In the genomic region with DNA sequence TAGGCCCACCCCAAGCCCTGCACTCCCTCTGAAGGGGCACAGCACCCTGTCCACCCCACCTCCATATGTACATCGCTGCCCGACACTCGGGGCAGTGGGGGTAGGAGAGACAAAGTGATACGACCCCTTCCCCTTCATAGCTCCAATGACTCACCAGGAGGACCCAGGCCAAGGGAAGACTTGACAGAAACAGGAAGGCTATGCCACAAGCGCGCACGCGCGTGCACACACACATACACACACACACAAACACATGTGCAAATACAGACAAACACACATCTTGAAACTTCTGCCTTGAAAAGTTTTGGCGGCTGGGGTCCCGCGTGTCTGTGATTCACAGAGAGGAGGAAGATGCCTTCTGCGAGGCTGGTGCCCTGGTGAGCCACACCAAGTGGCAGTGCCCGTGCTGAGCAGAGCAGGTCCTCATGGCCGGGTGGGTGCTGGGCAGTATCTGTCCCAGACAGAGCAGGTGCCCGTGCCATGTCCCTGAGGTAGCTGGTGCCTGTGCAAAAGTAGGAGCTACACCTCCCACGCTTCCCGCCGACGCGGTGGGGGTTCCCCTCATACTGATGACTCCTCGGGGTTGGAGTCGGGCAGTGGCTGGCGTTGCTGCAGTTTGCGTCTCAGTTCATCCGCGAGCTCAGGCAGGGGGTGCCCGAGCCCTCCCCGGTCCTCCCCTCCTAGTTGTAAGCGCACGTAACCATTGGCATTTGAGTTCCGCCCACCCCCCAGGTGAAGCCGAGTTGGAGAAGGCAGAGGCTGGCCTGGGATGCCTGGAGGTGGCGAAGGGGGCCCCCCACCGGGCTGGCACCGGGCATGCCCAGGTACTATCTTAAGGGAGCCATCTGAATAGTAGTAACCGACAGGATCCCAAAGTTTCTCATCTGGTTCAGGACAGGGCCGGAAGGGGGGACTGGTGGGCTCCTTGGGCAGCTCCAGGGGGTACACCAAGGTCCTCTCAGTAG, we compare ENCODE assay signal across 10 cellular contexts. TPM values are rescaled to one million over a fixed set of nuclear protein-coding genes. Genes with fewer than 3 reads are reported as not detected.
DNase-seq lines count a peak whose midpoint lies in the region; ATAC-seq and TF ChIP-seq lines count a peak whose summit lies in the region.
"Had no signal": no experiment of that assay in that cellular context is flagged by ENCODE, and none has a peak within 500 bp of the region (broad histone marks: within the 10 kb centered on the region; RNA-seq: fewer than 3 reads in every experiment).

No MANE protein-coding gene starts in this region.

- H3K27me3 Mint-ChIP-seq in MCF 10A (ENCODE audit: insufficient read depth, unreplicated experiment) = no peaks in the 10 kb centered on the region
- no peaks in the 10 kb centered on the region for H3K27me3 Mint-ChIP-seq in naive thymus-derived CD8-positive, alpha-beta T cell
- no peaks in the 10 kb centered on the region for H3K27me3 Mint-ChIP-seq in type B pancreatic cell
- H3K27me3 Mint-ChIP-seq in stimulated activated memory B cell treated with anti-CD40 and anti-IgM and Interleukin-4, amounts not matched to agents 10 μg/mL and 1 μg/mL and 100 μg/mL, for 72 hours = no peaks in the 10 kb centered on the region

- DNase-seq in breast epithelium (ENCODE audit: low spot score in 2 of 2) = no peak
- no peak for DNase-seq in MCF 10A (ENCODE audit: unreplicated experiment)
- DNase-seq in ascending aorta (ENCODE audit: low spot score in 2 of 2) = no peak
- peak in 2 of 10 donors; percentile 43 to 67 for DNase-seq in naive thymus-derived CD8-positive, alpha-beta T cell
- DNase-seq in type B pancreatic cell (ENCODE audit: extremely low spot score, unreplicated experiment) = no peak
- no peak for DNase-seq in NOMO-1 treated with DMSO at 0.1 percent for 48 hours (lab: John Stamatoyannopoulos, UW; ENCODE audit: unreplicated experiment)

- H3K36me3 ChIP-seq in breast epithelium (no peaks in the 10 kb centered on the region), ascending aorta (peaks cover 50 to 51% of the 10 kb centered on the region in 2 donors)

- H3K4me1 ChIP-seq in breast epithelium (peaks cover 5 to 6% of the 10 kb centered on the region in 2 donors), ascending aorta (peaks cover 3 to 22% of the 10 kb centered on the region in 2 donors)

- H3K4me1 Mint-ChIP-seq in MCF 10A (ENCODE audit: insufficient read depth, unreplicated experiment) (peaks cover 6% of the 10 kb centered on the region), type B pancreatic cell (ENCODE audit: unreplicated experiment) (peaks cover 23% of the 10 kb centered on the region)
- peaks cover 23 to 46% (median 44%) of the 10 kb centered on the region in 4 donors for H3K4me1 Mint-ChIP-seq in naive thymus-derived CD8-positive, alpha-beta T cell
- peaks cover 25% of the 10 kb centered on the region for H3K4me1 Mint-ChIP-seq in stimulated activated memory B cell treated with anti-CD40 and anti-IgM and Interleukin-4, amounts not matched to agents 10 μg/mL and 1 μg/mL and 100 μg/mL, for 72 hours

- CTCF ChIA-PET in MCF 10A (lab: Yijun Ruan, JAX) = interaction anchor here (0.5 to 8.0 kb wide), 4 partner anchors 11 to 95 kb away, joined by 3 to 116 read pairs (median 4); no protein-coding TSS in a partner anchor

- H3K27ac Mint-ChIP-seq in MCF 10A (ENCODE audit: low read depth, unreplicated experiment) (no peak overlapping the region), type B pancreatic cell (peak overlapping the region; percentile 68)
- peak overlapping the region; percentile 29 to 84 (median 58) for H3K27ac Mint-ChIP-seq in naive thymus-derived CD8-positive, alpha-beta T cell
- no peak overlapping the region for H3K27ac Mint-ChIP-seq in stimulated activated memory B cell treated with anti-CD40 and anti-IgM and Interleukin-4, amounts not matched to agents 10 μg/mL and 1 μg/mL and 100 μg/mL, for 72 hours

- H3K4me3 Mint-ChIP-seq in MCF 10A (ENCODE audit: unreplicated experiment) = no peak overlapping the region
- H3K4me3 Mint-ChIP-seq in naive thymus-derived CD8-positive, alpha-beta T cell = peak overlapping the region in 6 of 10 donors; percentile 1 to 72 (median 42)
- peak overlapping the region; percentile 73 for H3K4me3 Mint-ChIP-seq in type B pancreatic cell
- no peak overlapping the region for H3K4me3 Mint-ChIP-seq in stimulated activated memory B cell treated with anti-CD40 and anti-IgM and Interleukin-4, amounts not matched to agents 10 μg/mL and 1 μg/mL and 100 μg/mL, for 72 hours

- peaks cover 22% of the 10 kb centered on the region for H3K36me3 Mint-ChIP-seq in MCF 10A (ENCODE audit: insufficient read depth, unreplicated experiment)
- peaks cover 0 to 32% (median 3%) of the 10 kb centered on the region in 3 donors for H3K36me3 Mint-ChIP-seq in naive thymus-derived CD8-positive, alpha-beta T cell
- H3K36me3 Mint-ChIP-seq in type B pancreatic cell = peaks cover 13% of the 10 kb centered on the region
- H3K36me3 Mint-ChIP-seq in stimulated activated memory B cell treated with anti-CD40 and anti-IgM and Interleukin-4, amounts not matched to agents 10 μg/mL and 1 μg/mL and 100 μg/mL, for 72 hours = peaks cover 41% of the 10 kb centered on the region

- POLR2A ChIA-PET in MCF 10A (lab: Yijun Ruan, JAX) = no interaction called here
- POLR2A ChIA-PET in naive thymus-derived CD8-positive, alpha-beta T cell (lab: Charles Lee) = interaction anchor here (1.2 to 4.1 kb wide), 6 partner anchors 8 to 93 kb away, joined by 3 to 24 read pairs (median 6); no protein-coding TSS in a partner anchor

- H3K4me3 ChIP-seq in breast epithelium = no peak overlapping the region
- no peak overlapping the region for H3K4me3 ChIP-seq in ascending aorta

- H3K9me3 ChIP-seq in breast epithelium (no peaks in the 10 kb centered on the region), ascending aorta (no peaks in the 10 kb centered on the region)

- TF ChIP-seq CTCF in breast epithelium (IDR thresholded peaks at IDR 0.05) = no peak
- TF ChIP-seq CTCF in MCF 10A (IDR thresholded peaks at IDR 0.05; ENCODE audit: unreplicated experiment) = no peak
- TF ChIP-seq CTCF in ascending aorta (IDR thresholded peaks at IDR 0.05) = no peak
- no peak for TF ChIP-seq CTCF in type B pancreatic cell (conservative IDR thresholded peaks at IDR 0.05)

- H3K9me3 Mint-ChIP-seq in MCF 10A (ENCODE audit: unreplicated experiment) (no peaks in the 10 kb centered on the region), type B pancreatic cell (no peaks in the 10 kb centered on the region)
- no peaks in the 10 kb centered on the region for H3K9me3 Mint-ChIP-seq in naive thymus-derived CD8-positive, alpha-beta T cell
- no peaks in the 10 kb centered on the region for H3K9me3 Mint-ChIP-seq in stimulated activated memory B cell treated with anti-CD40 and anti-IgM and Interleukin-4, amounts not matched to agents 10 μg/mL and 1 μg/mL and 100 μg/mL, for 72 hours
- H3K9me3 Mint-ChIP-seq: T-helper 2 cell treated with Interferon-gamma antibody and Interleukin-4, amounts not matched to agents 5 μg/mL and 100 μg/mL, for 36 hours had no signal

- intact Hi-C loops in breast epithelium (cut with DNase I; ENCODE audit: low total_unique reads) = no loop called here
- intact Hi-C loops in MCF 10A (cut with micrococcal nuclease) = no loop called here
- intact Hi-C loops in ascending aorta (cut with DNase I) = loop anchor here (10.0 kb wide), 1 partner anchor 234 kb away; a partner anchor contains a TSS

- BruUV-seq in MCF 10A (replicated peaks; lab: Mats Ljungman, UMichigan) = no TSS peak

- TF ChIP-seq POLR2A in breast epithelium (IDR thresholded peaks at IDR 0.05) = no peak

- H3K27ac ChIP-seq in breast epithelium (peak overlapping the region; percentile 17 to 74), ascending aorta (peak overlapping the region; percentile 73 to 78)
- H3K27ac ChIP-seq: HL-60 had no signal

- no peak for ATAC-seq in naive thymus-derived CD8-positive, alpha-beta T cell
- no peak for ATAC-seq in GM18502 (IDR thresholded peaks at IDR 0.05; ENCODE audit: poor library complexity, unreplicated experiment)
- ATAC-seq in stimulated activated memory B cell treated with anti-CD40 and anti-IgM and Interleukin-4, amounts not matched to agents 10 μg/mL and 1 μg/mL and 100 μg/mL, for 72 hours = no peak

- H3K27me3 ChIP-seq in breast epithelium (no peaks in the 10 kb centered on the region), ascending aorta (no peaks in the 10 kb centered on the region)

RNA-seq across cellular contexts. Expression of a gene that starts 2.5 kb away (rescaled TPM):
- total RNA-seq in breast epithelium (10 to 100 TPM in 1 of 3 donors, 1 to 10 TPM in 2; 8.8 to 15.8 (median 9.2) TPM), MCF 10A (2022) (14.0 and 17.6 TPM in 2 replicates), ascending aorta (2.3 TPM), type B pancreatic cell (ENCODE audit: low replicate concordance) (16.6 and 17.7 TPM in 2 replicates)
- 10 to 100 TPM; 13.5 to 14.2 TPM for total RNA-seq in naive thymus-derived CD8-positive, alpha-beta T cell
- 10 to 100 TPM; 12.2 to 18.7 (median 16.2) TPM for polyA plus RNA-seq in naive thymus-derived CD8-positive, alpha-beta T cell

RNA-seq across cellular contexts. Expression of a gene that starts 9.5 kb away (rescaled TPM):
- 10 to 100 TPM; 17.9 to 37.3 (median 31.5) TPM for total RNA-seq in breast epithelium
- 16.3 and 22.6 TPM in 2 replicates for total RNA-seq in MCF 10A (2022)
- 56.9 TPM for total RNA-seq in ascending aorta
- total RNA-seq in naive thymus-derived CD8-positive, alpha-beta T cell = 10 to 100 TPM; 35.6 to 38.6 TPM
- polyA plus RNA-seq in naive thymus-derived CD8-positive, alpha-beta T cell = 1 to 10 TPM; 1.9 to 2.8 (median 2.2) TPM
- 45.5 and 58.1 TPM in 2 replicates for total RNA-seq in type B pancreatic cell (ENCODE audit: low replicate concordance)

RNA-seq across cellular contexts. Expression of a gene that starts 16.5 kb away (rescaled TPM):
- total RNA-seq in breast epithelium (1 to 10 TPM; 3.5 to 9.4 (median 7.2) TPM), MCF 10A (2022) (3.4 and 7.6 TPM in 2 replicates), ascending aorta (4.0 TPM), type B pancreatic cell (ENCODE audit: low replicate concordance) (6.1 and 8.1 TPM in 2 replicates)
- 10 to 100 TPM; 13.1 to 16.2 TPM for total RNA-seq in naive thymus-derived CD8-positive, alpha-beta T cell
- under 1 TPM; 0.15 to 0.57 (median 0.27) TPM for polyA plus RNA-seq in naive thymus-derived CD8-positive, alpha-beta T cell

RNA-seq across cellular contexts. Expression of a gene that starts 44.3 kb away (rescaled TPM):
- 10 to 100 TPM in 2 of 3 donors, 1 to 10 TPM in 1; 7.5 to 13.8 (median 11.8) TPM for total RNA-seq in breast epithelium
- 9.1 and 9.9 TPM in 2 replicates for total RNA-seq in MCF 10A (2022)
- 24.5 TPM for total RNA-seq in ascending aorta
- 10 to 100 TPM; 40.0 to 41.1 TPM for total RNA-seq in naive thymus-derived CD8-positive, alpha-beta T cell
- 10 to 100 TPM in 2 of 3 donors, 1 to 10 TPM in 1; 2.8 to 12.0 (median 11.4) TPM for polyA plus RNA-seq in naive thymus-derived CD8-positive, alpha-beta T cell
- total RNA-seq in type B pancreatic cell (ENCODE audit: low replicate concordance) = 28.3 and 30.8 TPM in 2 replicates

Comparison
In these comparisons a context has a peak if more than half of its experiments do, and no peak if none do; other contexts are left out.
1. H3K27ac Mint-ChIP-seq: peak in naive thymus-derived CD8-positive, alpha-beta T cell (10 of 10) and type B pancreatic cell (single experiment); none in MCF 10A (single experiment) and stimulated activated memory B cell treated with anti-CD40 and anti-IgM and Interleukin-4, amounts not matched to agents 10 μg/mL and 1 μg/mL and 100 μg/mL, for 72 hours (single experiment).
2. H3K4me3 Mint-ChIP-seq: peak in naive thymus-derived CD8-positive, alpha-beta T cell (6 of 10) and type B pancreatic cell (single experiment); none in MCF 10A (single experiment) and stimulated activated memory B cell treated with anti-CD40 and anti-IgM and Interleukin-4, amounts not matched to agents 10 μg/mL and 1 μg/mL and 100 μg/mL, for 72 hours (single experiment).